20 cellular contexts compared by ENCODE assay signal in the genomic region with DNA sequence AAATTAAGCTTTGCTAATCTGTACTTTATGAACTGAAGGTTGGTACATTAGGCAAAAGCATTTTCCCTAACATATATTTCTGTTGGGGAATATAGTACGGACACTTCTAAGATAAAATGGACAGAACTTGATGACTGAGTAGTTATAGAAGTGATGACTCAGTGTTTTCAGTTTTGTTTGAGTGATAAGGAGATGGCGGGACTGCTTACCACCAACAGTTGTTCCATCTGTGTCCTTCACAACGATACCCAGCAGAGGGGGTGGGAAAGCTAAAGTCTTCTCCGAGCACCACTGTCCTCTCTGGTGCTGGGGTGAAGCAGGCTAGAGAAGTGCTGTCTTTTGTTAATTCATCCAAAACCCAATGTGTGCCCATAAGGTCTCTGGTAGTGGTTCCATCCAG.
"Had no signal": no experiment of that assay in that cellular context is flagged by ENCODE, and none has a peak within 500 bp of the region (broad histone marks: within the 10 kb centered on the region; RNA-seq: fewer than 3 reads in every experiment).

No MANE protein-coding gene starts in this region.

- H3K27me3 ChIP-seq: colonic mucosa, neural progenitor cell, thyroid gland had no signal

- H3K9me3 Mint-ChIP-seq: activated naive CD4-positive, alpha-beta T cell treated with anti-CD3 and anti-CD28 coated beads, Interleukin-2, amount 10 ng/mL, durations not matched to agents 7 days and 5 days; activated T-helper 2 cell treated with anti-CD3 and anti-CD28 coated beads, Interferon-gamma antibody, Interleukin-2, Interleukin-4, amounts not matched to agents 10 μg/mL and 5 μg/mL and 100 μg/mL, durations not matched to agents 14 hours and 24 hours and 36 hours; naive B cell; neural progenitor cell; WTC11 had no signal

- H3K4me1 ChIP-seq: colonic mucosa, left lung, neural progenitor cell, spleen, thyroid gland had no signal

- H3K4me1 Mint-ChIP-seq: activated naive CD4-positive, alpha-beta T cell treated with anti-CD3 and anti-CD28 coated beads, Interleukin-2, amount 10 ng/mL, durations not matched to agents 7 days and 5 days; naive B cell; WTC11 had no signal

- ATAC-seq: left lung, sciatic nerve, WTC11 had no signal

- H3K4me3 Mint-ChIP-seq: activated naive CD4-positive, alpha-beta T cell treated with anti-CD3 and anti-CD28 coated beads, Interleukin-2, amount 10 ng/mL, durations not matched to agents 7 days and 5 days; naive B cell; neural progenitor cell; WTC11 had no signal

- H3K36me3 ChIP-seq: colonic mucosa, left lung, neural progenitor cell, spleen, thyroid gland had no signal

- H3K36me3 Mint-ChIP-seq: activated naive CD4-positive, alpha-beta T cell treated with anti-CD3 and anti-CD28 coated beads, Interleukin-2, amount 10 ng/mL, durations not matched to agents 7 days and 5 days; naive B cell; neural progenitor cell; WTC11 had no signal

- H3K9me3 ChIP-seq: colonic mucosa, left lung, spleen, thyroid gland had no signal

- H3K27ac ChIP-seq: colonic mucosa, left lung, neural progenitor cell, spleen, thyroid gland had no signal

- H3K4me3 ChIP-seq: colonic mucosa, left lung, neural progenitor cell, spleen, thyroid gland had no signal

- H3K4me2 ChIP-seq: neural progenitor cell had no signal

- FAIRE-seq: endothelial cell of umbilical vein, kidney had no signal

- H3K27ac Mint-ChIP-seq: activated naive CD4-positive, alpha-beta T cell treated with anti-CD3 and anti-CD28 coated beads, Interleukin-2, amount 10 ng/mL, durations not matched to agents 7 days and 5 days; activated T-helper 2 cell treated with anti-CD3 and anti-CD28 coated beads, Interferon-gamma antibody, Interleukin-2, Interleukin-4, amounts not matched to agents 10 μg/mL and 5 μg/mL and 100 μg/mL, durations not matched to agents 14 hours and 24 hours and 36 hours; naive B cell; neural progenitor cell; WTC11 had no signal

- DNase-seq: activated CD4-positive, alpha-beta T cell treated with anti-CD3 and anti-CD28 coated beads, Interleukin-2, amount 50 U/mL, for 1 hour; activated naive CD4-positive, alpha-beta T cell treated with anti-CD3 and anti-CD28 coated beads, Interleukin-2, amount 10 ng/mL, durations not matched to agents 7 days and 5 days; activated T-cell treated with anti-CD3 and anti-CD28 coated beads for 4 hours; amniotic stem cell; central memory CD4-positive, alpha-beta T cell; colonic mucosa; effector CD4-positive, alpha-beta T cell; foreskin fibroblast; hypothalamus; kidney; left lung; mammary epithelial cell; naive B cell; spleen; thyroid gland had no signal
